25 cellular contexts compared by ENCODE assay signal in the genomic region with DNA sequence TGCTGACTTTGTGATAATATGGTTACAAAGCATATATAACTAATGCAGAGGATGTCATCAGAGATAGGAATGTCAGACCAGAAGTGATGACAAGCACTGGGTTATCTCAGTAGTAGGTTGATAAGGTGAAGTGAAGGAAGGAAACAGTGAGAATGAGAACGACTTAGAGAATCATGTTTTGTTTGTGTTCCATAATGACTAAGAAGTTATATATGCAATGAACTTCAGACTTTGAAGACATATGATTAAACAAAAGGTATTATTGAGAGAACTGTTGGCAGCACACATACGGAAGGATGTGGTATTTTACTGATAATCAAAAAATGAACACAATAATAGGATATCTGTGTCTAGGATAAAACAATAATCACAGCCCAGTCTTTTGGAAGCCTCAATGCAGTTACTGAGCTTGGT. TPM values are rescaled to one million over a fixed set of nuclear protein-coding genes. Genes with fewer than 3 reads are reported as not detected.
DNase-seq lines count a peak whose midpoint lies in the region; ATAC-seq and TF ChIP-seq lines count a peak whose summit lies in the region.
"Had no signal": no experiment of that assay in that cellular context is flagged by ENCODE, and none has a peak within 500 bp of the region (broad histone marks: within the 10 kb centered on the region; RNA-seq: fewer than 3 reads in every experiment).

No MANE protein-coding gene starts in this region.

- no peak for TF ChIP-seq CTCF in brain microvascular endothelial cell (IDR thresholded peaks at IDR 0.05; ENCODE audit: low read depth, low read length, missing control alignments)
- no peak for TF ChIP-seq CTCF in smooth muscle cell (IDR thresholded peaks at IDR 0.05; ENCODE audit: borderline replicate concordance, insufficient read depth, poor library complexity, severe bottlenecking)

- no peak overlapping the region for H3K4me3 ChIP-seq in brain microvascular endothelial cell (ENCODE audit: low read depth, low read length)
- H3K4me3 ChIP-seq in smooth muscle cell, result no peak overlapping the region
- H3K4me3 ChIP-seq: lung, skin epidermis, thyroid gland had no signal

- H3K36me3 ChIP-seq in brain microvascular endothelial cell (replicated peaks), result no peaks in the 10 kb centered on the region
- no peaks in the 10 kb centered on the region for H3K36me3 ChIP-seq in smooth muscle cell (ENCODE audit: low read depth)
- H3K36me3 ChIP-seq: thyroid gland had no signal

- H3F3A ChIP-seq in smooth muscle cell (ENCODE audit: low read depth), result no peaks in the 10 kb centered on the region

- ATAC-seq in GM19395 (IDR thresholded peaks at IDR 0.05; ENCODE audit: unreplicated experiment) (no peak), HG02840 (IDR thresholded peaks at IDR 0.05; ENCODE audit: low FRiP score, unreplicated experiment) (no peak)
- ATAC-seq: HCT116, HepG2, WTC11 had no signal

- H3K27me3 ChIP-seq in brain microvascular endothelial cell (replicated peaks) (no peaks in the 10 kb centered on the region), smooth muscle cell (ENCODE audit: low read depth) (peaks cover 5% of the 10 kb centered on the region)
- H3K27me3 ChIP-seq: thyroid gland had no signal

- in situ Hi-C loops in brain microvascular endothelial cell (cut with HindIII; ENCODE audit: low pct_ligation_motif_present, low sequenced_read_pairs), result no loop called here

- peak; percentile 90 for DNase-seq in HT1080 (ENCODE audit: low read depth)
- DNase-seq in brain microvascular endothelial cell, result peak; percentile 72
- DNase-seq in glomerular endothelial cell (ENCODE audit: extremely low read depth, low read depth, low spot score), result peak; percentile 84
- DNase-seq in NCI-H1048 (lab: John Stamatoyannopoulos, UW), result no peak
- no peak for DNase-seq in smooth muscle cell (lab: John Stamatoyannopoulos, UW; ENCODE audit: unreplicated experiment)
- DNase-seq: activated CD4-positive, alpha-beta memory T cell treated with anti-CD3 and anti-CD28 coated beads for 36 hours; activated naive CD8-positive, alpha-beta T cell treated with anti-CD3 and anti-CD28 coated beads, Interleukin-2, amount 10 ng/mL, durations not matched to agents 7 days and 5 days; CD8-positive, alpha-beta memory T cell; cortex of kidney; hippocampal formation; kidney; NCI-H1436 treated with DMSO at 0.1 percent for 48 hours; NCI-H526 treated with DMSO at 0.1 percent for 48 hours; nucleus accumbens; RPMI8226; stimulated activated naive CD4-positive, alpha-beta T cell treated with Interleukin-2 at 50 U/mL for 16 hours; T-helper 9 cell; thyroid gland had no signal

- H3K9ac ChIP-seq in smooth muscle cell (ENCODE audit: low read depth), result no peak overlapping the region

- H2AFZ ChIP-seq in smooth muscle cell (ENCODE audit: low read depth), result no peak overlapping the region

- 36% methylated on average over 2 of the region's 2 CpGs for WGBS in smooth muscle cell (ENCODE audit: low lambda C conversion rate)

- H3K27ac ChIP-seq in brain microvascular endothelial cell (peak overlapping the region; percentile 82), smooth muscle cell (ENCODE audit: low read depth) (no peak overlapping the region)
- H3K27ac ChIP-seq: skin epidermis, thyroid gland had no signal

- no peak overlapping the region for H3K4me2 ChIP-seq in smooth muscle cell

- H3K4me1 ChIP-seq in smooth muscle cell (ENCODE audit: low read depth), result no peaks in the 10 kb centered on the region
- H3K4me1 ChIP-seq: thyroid gland had no signal

- no peaks in the 10 kb centered on the region for H3K9me3 ChIP-seq in smooth muscle cell (replicated peaks; ENCODE audit: low read depth)
- H3K9me3 ChIP-seq: thyroid gland had no signal

- no peaks in the 10 kb centered on the region for H3K79me2 ChIP-seq in smooth muscle cell (ENCODE audit: low read depth)

- no peaks in the 10 kb centered on the region for H4K20me1 ChIP-seq in smooth muscle cell (ENCODE audit: low read depth)

RNA-seq across cellular contexts. Expression of a gene that starts 18.3 kb away (rescaled TPM):
- total RNA-seq in HT1080 (2014; rRNA removed; shearing (Covaris generic)), result 36.9 and 48.8 TPM in 2 replicates
- polyA plus RNA-seq in HT1080 (2015; cell fraction: cytosol; rRNA removed), result 62.8 and 90.6 TPM in 2 replicates
- 232 and 251 TPM in 2 replicates for polyA plus RNA-seq in HT1080 (2015; cell fraction: nucleus; rRNA removed)
- total RNA-seq in glomerular endothelial cell (21.0 and 143 TPM in 2 replicates), smooth muscle cell (0.63 and 0.67 TPM in 2 replicates)
- 0.96 and 2.4 TPM in 2 replicates for polyA plus RNA-seq in smooth muscle cell
- total RNA-seq: activated CD4-positive, alpha-beta memory T cell treated with anti-CD3 and anti-CD28 coated beads for 36 hours; activated naive CD8-positive, alpha-beta T cell treated with anti-CD3 and anti-CD28 coated beads, Interleukin-2, amount 10 ng/mL, durations not matched to agents 7 days and 5 days; CD8-positive, alpha-beta memory T cell; HepG2 had no signal
- polyA plus RNA-seq: CD8-positive, alpha-beta memory T cell; HepG2 had no signal

Comparison
In these comparisons a context has a peak if more than half of its experiments do, and no peak if none do; other contexts are left out.
1. DNase-seq: peak in HT1080 (single experiment), brain microvascular endothelial cell (single experiment) and glomerular endothelial cell (single experiment); none in NCI-H1048 (single experiment) and smooth muscle cell (single experiment).
2. RNA of a gene that starts 18.3 kb away (total RNA-seq): 21.0 to 143 TPM in glomerular endothelial cell and 36.9 to 48.8 TPM in HT1080; 0.63 to 0.67 TPM in smooth muscle cell; every median in the first group is over 10 times any median in the second.